ENCODE assay signal across 8 cellular contexts in the genomic region with DNA sequence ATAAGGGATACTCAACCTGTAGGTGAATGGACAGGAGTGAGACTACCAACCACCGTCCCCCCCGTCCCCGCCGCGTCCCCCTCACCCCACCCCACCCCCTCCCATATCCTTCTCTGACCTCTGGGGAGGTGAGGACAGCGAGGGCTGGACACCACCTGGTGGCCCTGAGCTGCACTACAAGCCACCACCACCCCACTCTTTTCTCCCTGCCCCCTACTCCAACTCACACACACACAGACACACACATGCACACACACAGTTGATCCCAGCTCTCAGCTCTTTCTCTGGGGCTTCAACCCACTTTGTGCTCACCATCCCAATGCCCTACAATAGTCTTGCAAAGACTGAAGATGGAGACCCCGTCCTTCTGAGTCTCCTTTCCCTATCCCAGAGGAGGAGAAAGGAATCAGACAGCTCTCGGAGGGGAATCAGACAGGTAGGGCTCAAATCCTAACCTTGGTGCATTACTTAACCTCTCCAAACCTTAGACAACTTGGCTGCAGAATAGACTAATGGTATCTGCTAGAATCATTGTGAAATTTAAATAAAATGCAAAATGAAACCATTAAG.
DNase-seq lines count a peak whose midpoint lies in the region; ATAC-seq and TF ChIP-seq lines count a peak whose summit lies in the region.

No MANE protein-coding gene starts in this region.

- intact Hi-C loops in CD4-positive, alpha-beta T cell (cut with DNase I, micrococcal nuclease): loop anchor here (1.0 kb wide), 2 partner anchors 90 to 91 kb away; no protein-coding TSS in a partner anchor
- intact Hi-C loops in natural killer cell (cut with micrococcal nuclease): loop anchor here (1.0 kb wide), 1 partner anchor 91 kb away; no protein-coding TSS in a partner anchor

- peaks cover 25% of the 10 kb centered on the region for H3K27me3 Mint-ChIP-seq in CD4-positive, alpha-beta T cell
- peaks cover 0 to 2% of the 10 kb centered on the region in 2 donors for H3K27me3 Mint-ChIP-seq in natural killer cell (ENCODE audit: low read depth in 2 of 2)

- no peaks in the 10 kb centered on the region for H3K27me3 ChIP-seq in CD4-positive, alpha-beta T cell (ENCODE audit: control insufficient read depth, insufficient read depth, low read length)

- peak in 3 of 10 experiments; percentile 11 to 33 (median 16) for DNase-seq in CD4-positive, alpha-beta T cell
- DNase-seq in H4 (ENCODE audit: low spot score) (peak; percentile 29), RWPE1 (ENCODE audit: low spot score) (peak; percentile 76), epidermal melanocyte (ENCODE audit: insufficient read length, low spot score) (peak; percentile 58), natural killer cell (peak; percentile 41), NOMO-1 (lab: John Stamatoyannopoulos, UW; ENCODE audit: unreplicated experiment in 2 of 2) (no peak)

- no peaks in the 10 kb centered on the region for H3K9me3 ChIP-seq in CD4-positive, alpha-beta T cell (ENCODE audit: control insufficient read depth, low read length)

- H3K27ac ChIP-seq in CD4-positive, alpha-beta T cell (ENCODE audit: low read depth, low read length): no peak overlapping the region
- no peak overlapping the region for H3K27ac ChIP-seq in RWPE1

- POLR2A ChIA-PET in CD4-positive, alpha-beta T cell (lab: Charles Lee): interaction anchor here (1.6 kb wide), 1 partner anchor 102 kb away, joined by 4 read pairs; no protein-coding TSS in a partner anchor
- POLR2A ChIA-PET in RWPE1 (lab: Yijun Ruan, JAX; ENCODE audit: low non-redundant PET): no interaction called here

- no peaks in the 10 kb centered on the region for H3K36me3 Mint-ChIP-seq in CD4-positive, alpha-beta T cell (ENCODE audit: low read depth)
- no peaks in the 10 kb centered on the region for H3K36me3 Mint-ChIP-seq in natural killer cell

- H3K4me1 Mint-ChIP-seq in CD4-positive, alpha-beta T cell (ENCODE audit: low read depth): no peaks in the 10 kb centered on the region
- peaks cover 40 to 50% of the 10 kb centered on the region in 2 donors for H3K4me1 Mint-ChIP-seq in natural killer cell

- CTCF ChIA-PET in CD4-positive, alpha-beta T cell (lab: Charles Lee): interaction anchor here (1.6 kb wide), 1 partner anchor 102 kb away, joined by 7 read pairs; no protein-coding TSS in a partner anchor
- CTCF ChIA-PET in RWPE1 (lab: Yijun Ruan, JAX): interaction anchor here (0.5 to 1.6 kb wide), 16 partner anchors 15 to 1666 kb away, joined by 3 to 15 read pairs (median 3); no protein-coding TSS in a partner anchor

- H3K4me3 Mint-ChIP-seq in CD4-positive, alpha-beta T cell: no peak overlapping the region
- H3K4me3 Mint-ChIP-seq in natural killer cell: peak overlapping the region; percentile 17

- no peak overlapping the region for H3K27ac Mint-ChIP-seq in CD4-positive, alpha-beta T cell
- peak overlapping the region in 1 of 2 donors; percentile 42 for H3K27ac Mint-ChIP-seq in natural killer cell

- H3K9me3 Mint-ChIP-seq in CD4-positive, alpha-beta T cell: no peaks in the 10 kb centered on the region
- no peaks in the 10 kb centered on the region for H3K9me3 Mint-ChIP-seq in natural killer cell

- no peak for TF ChIP-seq CTCF in CD4-positive, alpha-beta T cell (IDR thresholded peaks at IDR 0.05)
- TF ChIP-seq CTCF in RWPE1 (conservative IDR thresholded peaks at IDR 0.05; ENCODE audit: low read depth): peak; percentile 63
- peak; percentile 61 for TF ChIP-seq CTCF in natural killer cell (IDR thresholded peaks at IDR 0.05)

- peak; percentile 48 for ATAC-seq in CD4-positive, alpha-beta T cell (ENCODE audit: poor library complexity)
- ATAC-seq in natural killer cell: peak in 2 of 3 donors; percentile 50 to 71
- no peak for ATAC-seq in GM18498 (IDR thresholded peaks at IDR 0.05; ENCODE audit: unreplicated experiment)
- no peak for ATAC-seq in HG02884 (IDR thresholded peaks at IDR 0.05; ENCODE audit: unreplicated experiment)

Comparison
In these comparisons a context has a peak if more than half of its experiments do, and no peak if none do; other contexts are left out.
1. ATAC-seq: peak in CD4-positive, alpha-beta T cell (single experiment) and natural killer cell (2 of 3); none in GM18498 (single experiment) and HG02884 (single experiment).
2. DNase-seq: peak in H4 (single experiment), RWPE1 (single experiment), epidermal melanocyte (single experiment) and natural killer cell (single experiment); none in NOMO-1 (0 of 2).